ENCODE assay signal across 2 cellular contexts in the genomic region with DNA sequence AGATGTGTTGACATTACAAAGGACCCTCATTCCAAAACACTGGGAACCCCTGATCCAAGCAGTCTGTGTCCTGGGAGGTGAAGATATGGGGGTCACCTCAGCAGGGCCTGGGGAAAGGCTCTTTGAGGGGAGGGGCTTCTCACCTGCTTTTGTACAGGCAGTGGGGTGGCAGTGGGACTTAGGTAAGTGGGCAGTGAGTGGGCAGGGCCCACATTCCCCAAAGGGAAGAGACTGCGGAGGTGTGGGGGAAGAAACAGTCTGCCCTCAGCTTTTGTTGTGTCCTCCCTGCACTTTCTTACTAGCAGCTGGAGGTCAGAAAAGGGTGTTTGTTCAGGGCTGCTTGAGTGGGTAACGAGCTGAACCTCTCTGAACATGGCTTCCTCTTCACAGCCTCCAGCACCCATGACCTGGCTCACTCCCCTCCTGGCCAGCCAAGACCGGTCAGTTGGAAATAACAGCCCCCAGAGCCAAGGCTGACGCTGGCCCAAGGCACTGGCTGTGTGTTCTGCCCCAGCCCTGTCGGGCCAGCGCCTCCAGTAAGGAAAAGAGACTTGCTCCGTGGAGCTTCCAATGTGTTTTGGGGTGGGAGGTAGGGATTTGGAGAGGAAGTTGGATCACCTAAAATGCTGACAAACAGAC.
TF ChIP-seq lines count a peak whose summit lies in the region.

No MANE protein-coding gene starts in this region.

TF ChIP-seq in HEK293, 187 proteins besides CTCF, POLR2A, EP300 and RAD21:
- TF ChIP-seq EGR2 (tag by site-specific recombination; IDR thresholded peaks at IDR 0.05; ENCODE audit: low read depth), result peak; percentile 69; the same call in 1 of the 2 replicates
- TF ChIP-seq BCL6B (tag by site-specific recombination; IDR thresholded peaks at IDR 0.05), result no peak
- peak; percentile 62 for TF ChIP-seq ZFHX2 (tag by site-specific recombination; conservative IDR thresholded peaks at IDR 0.05)

TF ChIP-seq in H1, 55 proteins besides CTCF, POLR2A, EP300 and RAD21:
- TF ChIP-seq CBX8 (IDR thresholded peaks at IDR 0.05; ENCODE audit: borderline replicate concordance, low read depth, low read length) (no peak), GTF2F1 (IDR thresholded peaks at IDR 0.05; ENCODE audit: borderline replicate concordance, low read depth, low read length) (no peak), RBBP5 (IDR thresholded peaks at IDR 0.05; ENCODE audit: borderline replicate concordance, low read depth, low read length) (no peak), MAX (IDR thresholded peaks at IDR 0.05) (no peak), CBX5 (IDR thresholded peaks at IDR 0.05; ENCODE audit: low read depth, low read length) (no peak), SRF (IDR thresholded peaks at IDR 0.05; ENCODE audit: low read depth, low read length) (no peak), JUN (IDR thresholded peaks at IDR 0.05; ENCODE audit: low read depth, low read length) (no peak), ZNF274 (IDR thresholded peaks at IDR 0.05; ENCODE audit: borderline replicate concordance, extremely low read depth, low read length) (no peak), CHD2 (IDR thresholded peaks at IDR 0.05; ENCODE audit: low read length) (no peak), POLR2AphosphoS5 (IDR thresholded peaks at IDR 0.05; ENCODE audit: low read depth, low read length) (no peak), CTBP2 (IDR thresholded peaks at IDR 0.05; ENCODE audit: borderline replicate concordance, insufficient read depth, insufficient read length, low read length) (no peak), TAF1 (IDR thresholded peaks at IDR 0.05; ENCODE audit: low read depth, low read length) (no peak), YY1 (IDR thresholded peaks at IDR 0.05; ENCODE audit: low read depth, low read length) (no peak), CHD1 (IDR thresholded peaks at IDR 0.05; ENCODE audit: low read depth, low read length) (no peak), NANOG (IDR thresholded peaks at IDR 0.05; ENCODE audit: insufficient read depth, low read depth, low read length, poor library complexity, severe bottlenecking) (no peak), SIX5 (IDR thresholded peaks at IDR 0.05; ENCODE audit: low read depth, low read length) (no peak)
